In the genomic region with DNA sequence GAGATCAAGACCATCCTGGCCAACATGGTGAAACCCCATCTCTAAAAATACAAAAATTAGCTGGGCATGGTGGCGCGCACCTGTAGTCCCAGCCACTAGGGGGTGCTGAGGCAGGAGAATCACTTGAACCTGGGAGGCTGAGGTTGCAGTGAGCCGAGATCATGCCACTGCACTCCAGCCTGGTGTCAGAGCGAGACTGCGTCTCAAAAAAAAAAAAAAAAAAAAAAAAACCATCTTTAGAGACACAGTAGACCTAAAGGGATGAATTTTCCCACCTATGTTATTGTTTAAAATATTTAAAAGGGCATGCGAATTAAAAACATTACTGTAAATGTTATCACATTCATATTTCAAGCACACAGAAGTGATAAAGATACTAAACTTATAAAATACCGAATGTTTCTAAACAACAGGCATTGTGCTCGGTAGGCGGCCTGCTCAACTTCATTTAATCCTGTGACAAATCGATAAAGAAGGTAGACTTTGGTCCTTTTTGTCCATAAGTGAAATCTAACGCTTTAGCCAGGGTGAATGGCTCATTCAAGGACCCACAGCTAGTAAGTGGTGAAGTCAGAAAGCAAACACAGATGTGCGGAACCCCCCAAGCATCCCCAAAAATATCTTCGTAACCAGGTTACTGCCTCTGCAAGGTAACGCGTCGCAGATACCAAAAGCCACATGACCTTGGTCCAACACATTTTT, we compare ENCODE assay signal across 9 cellular contexts. TPM values are rescaled to one million over a fixed set of nuclear protein-coding genes. Genes with fewer than 3 reads are reported as not detected.
A peak's percentile ranks its signal among the peaks of the same experiment; 100 is the strongest.
DNase-seq lines count a peak whose midpoint lies in the region; ATAC-seq and TF ChIP-seq lines count a peak whose summit lies in the region.
"Had no signal": no experiment of that assay in that cellular context is flagged by ENCODE, and none has a peak within 500 bp of the region (broad histone marks: within the 10 kb centered on the region; RNA-seq: fewer than 3 reads in every experiment).

No MANE protein-coding gene starts in this region.

- H3K4me3 Mint-ChIP-seq in CD4-positive, CD25-positive, alpha-beta regulatory T cell: no peak overlapping the region

- H3K36me3 Mint-ChIP-seq in CD4-positive, CD25-positive, alpha-beta regulatory T cell: peaks cover 58% of the 10 kb centered on the region

- H3K4me1 ChIP-seq in CD4-positive, CD25-positive, alpha-beta regulatory T cell (ENCODE audit: control insufficient read depth, insufficient read depth, low read length, poor library complexity, severe bottlenecking): no peaks in the 10 kb centered on the region
- no peaks in the 10 kb centered on the region for H3K4me1 ChIP-seq in Karpas-422 (ENCODE audit: low read length)

- no peaks in the 10 kb centered on the region for H3K9me3 Mint-ChIP-seq in CD4-positive, CD25-positive, alpha-beta regulatory T cell

- no peak overlapping the region for H3K27ac ChIP-seq in CD4-positive, CD25-positive, alpha-beta regulatory T cell (ENCODE audit: insufficient read depth, low read length, poor library complexity, severe bottlenecking)
- no peak overlapping the region for H3K27ac ChIP-seq in Karpas-422 (ENCODE audit: low read length)
- H3K27ac ChIP-seq: HL-60 had no signal

- H3K9me3 ChIP-seq in CD4-positive, CD25-positive, alpha-beta regulatory T cell (ENCODE audit: control insufficient read depth in 2 of 2, low read length in 2 of 2): no peaks in the 10 kb centered on the region
- H3K9me3 ChIP-seq in Karpas-422 (ENCODE audit: low read length): no peaks in the 10 kb centered on the region

- no peak overlapping the region for H3K9ac ChIP-seq in Karpas-422 (ENCODE audit: low read length)

- TF ChIP-seq CTCF in fibroblast of mammary gland (conservative IDR thresholded peaks at IDR 0.05; ENCODE audit: control insufficient read depth, insufficient read depth, low read depth, low read length): peak; percentile 46

- H3K9me2 ChIP-seq in Karpas-422 (replicated peaks; ENCODE audit: insufficient read depth, low read length): no peaks in the 10 kb centered on the region

- H3K27ac Mint-ChIP-seq in CD4-positive, CD25-positive, alpha-beta regulatory T cell: no peak overlapping the region

- no peaks in the 10 kb centered on the region for H3K27me3 ChIP-seq in CD4-positive, CD25-positive, alpha-beta regulatory T cell (ENCODE audit: control insufficient read depth, insufficient read depth, low read length)
- H3K27me3 ChIP-seq in Karpas-422 (ENCODE audit: low read length): no peaks in the 10 kb centered on the region

- H3K27me3 Mint-ChIP-seq in CD4-positive, CD25-positive, alpha-beta regulatory T cell: no peaks in the 10 kb centered on the region

- peaks cover 15% of the 10 kb centered on the region for H3K79me2 ChIP-seq in Karpas-422 (ENCODE audit: low read length)

- no peaks in the 10 kb centered on the region for H4K20me1 ChIP-seq in Karpas-422 (ENCODE audit: insufficient read depth, low read depth, low read length)

- peak; percentile 45 to 68 (median 58) for DNase-seq in CD4-positive, CD25-positive, alpha-beta regulatory T cell
- DNase-seq in Karpas-422 (peak; percentile 56), fibroblast of mammary gland (ENCODE audit: low read depth) (peak; percentile 24), SIG-M5 treated with dmso at 0.1 percent for 504 hours (lab: John Stamatoyannopoulos, UW; ENCODE audit: unreplicated experiment) (no peak), hippocampal formation (lab: John Stamatoyannopoulos, UW) (no peak)
- peak; percentile 69 for DNase-seq in activated CD8-positive, alpha-beta memory T cell treated with anti-CD3 and anti-CD28 coated beads, Interleukin-2, amount 50 U/mL, for 4 hours
- peak; percentile 53 for DNase-seq in stimulated activated CD4-positive, alpha-beta T cell treated with anti-CD3 and anti-CD28 coated beads, Interleukin-12 subunit alpha, Interleukin-12 subunit beta, amount 100 ng/mL, for 4 hours

- ATAC-seq in CD4-positive, CD25-positive, alpha-beta regulatory T cell (ENCODE audit: low read depth in 2 of 2): no peak
- ATAC-seq in GM18867 (IDR thresholded peaks at IDR 0.05; ENCODE audit: unreplicated experiment): no peak

- no peak overlapping the region for H3K4me3 ChIP-seq in CD4-positive, CD25-positive, alpha-beta regulatory T cell (ENCODE audit: low read depth, low read length)
- no peak overlapping the region for H3K4me3 ChIP-seq in Karpas-422 (ENCODE audit: low read length)
- H3K4me3 ChIP-seq in fibroblast of mammary gland (ENCODE audit: control insufficient read depth, low read depth, low read length): no peak overlapping the region

- no peak overlapping the region for H2AFZ ChIP-seq in Karpas-422 (ENCODE audit: low read length)

- no peak overlapping the region for H3K4me2 ChIP-seq in Karpas-422 (ENCODE audit: low read depth, low read length, poor library complexity, severe bottlenecking)

- peaks cover 10 to 16% (median 13%) of the 10 kb centered on the region in 4 donors for H3K4me1 Mint-ChIP-seq in CD4-positive, CD25-positive, alpha-beta regulatory T cell

- peaks cover 57% of the 10 kb centered on the region for H3K36me3 ChIP-seq in CD4-positive, CD25-positive, alpha-beta regulatory T cell (ENCODE audit: control insufficient read depth, insufficient read depth, low read length)
- peaks cover 16% of the 10 kb centered on the region; the same call in 1 of the 2 replicates for H3K36me3 ChIP-seq in Karpas-422 (ENCODE audit: insufficient read depth, low read length)

RNA-seq across cellular contexts. Expression of gene NCAPD3, which starts 16.1 kb away (rescaled TPM):
- total RNA-seq in CD4-positive, CD25-positive, alpha-beta regulatory T cell: 38.2 TPM
- 10 to 100 TPM; 12.9 to 19.3 (median 14.6) TPM for polyA plus RNA-seq in CD4-positive, CD25-positive, alpha-beta regulatory T cell
- 19.5 and 22.0 TPM in 2 replicates for total RNA-seq in Karpas-422 (2014; rRNA removed; shearing (Covaris generic); ENCODE audit: low replicate concordance)

RNA-seq across cellular contexts. Expression of gene VPS26B, which starts 16.8 kb away (rescaled TPM):
- 65.1 TPM for total RNA-seq in CD4-positive, CD25-positive, alpha-beta regulatory T cell
- 10 to 100 TPM; 43.9 to 61.7 (median 54.3) TPM for polyA plus RNA-seq in CD4-positive, CD25-positive, alpha-beta regulatory T cell
- 7.9 and 11.2 TPM in 2 replicates for total RNA-seq in Karpas-422 (2014; rRNA removed; shearing (Covaris generic); ENCODE audit: low replicate concordance)

RNA-seq across cellular contexts. Expression of gene THYN1, which starts 45.5 kb away (rescaled TPM):
- 35.2 TPM for total RNA-seq in CD4-positive, CD25-positive, alpha-beta regulatory T cell
- polyA plus RNA-seq in CD4-positive, CD25-positive, alpha-beta regulatory T cell: 100 to 1,000 TPM; 138 to 148 (median 144) TPM
- 30.0 and 54.0 TPM in 2 replicates for total RNA-seq in Karpas-422 (2014; rRNA removed; shearing (Covaris generic); ENCODE audit: low replicate concordance)

RNA-seq across cellular contexts. Expression of gene ACAD8, which starts 45.7 kb away (rescaled TPM):
- total RNA-seq in CD4-positive, CD25-positive, alpha-beta regulatory T cell: 28.7 TPM
- 10 to 100 TPM; 18.6 to 22.6 (median 19.9) TPM for polyA plus RNA-seq in CD4-positive, CD25-positive, alpha-beta regulatory T cell
- total RNA-seq in Karpas-422 (2014; rRNA removed; shearing (Covaris generic); ENCODE audit: low replicate concordance): 9.6 and 9.9 TPM in 2 replicates

Comparison
In these comparisons a context has a peak if more than half of its experiments do, and no peak if none do; other contexts are left out.
1. DNase-seq: peak in CD4-positive, CD25-positive, alpha-beta regulatory T cell (3 of 3), Karpas-422 (single experiment), activated CD8-positive, alpha-beta memory T cell treated with anti-CD3 and anti-CD28 coated beads, Interleukin-2, amount 50 U/mL, for 4 hours (single experiment), fibroblast of mammary gland (single experiment) and stimulated activated CD4-positive, alpha-beta T cell treated with anti-CD3 and anti-CD28 coated beads, Interleukin-12 subunit alpha, Interleukin-12 subunit beta, amount 100 ng/mL, for 4 hours (single experiment); none in SIG-M5 treated with dmso at 0.1 percent for 504 hours (single experiment) and hippocampal formation (0 of 2).